ENCODE assay signal across 27 cellular contexts in genomic region chr7:80313716-80314115, GRCh38.
"Had no signal": no experiment of that assay in that cellular context is flagged by ENCODE, and none has a peak within 500 bp of the region (broad histone marks: within the 10 kb centered on the region; RNA-seq: fewer than 3 reads in every experiment).

No MANE protein-coding gene starts in this region.

- DNase-seq: naive thymus-derived CD4-positive, alpha-beta T cell; natural killer cell; nucleus accumbens; pancreas; retina; right lobe of liver; sigmoid colon; small intestine; stimulated activated CD4-positive, alpha-beta T cell treated with anti-CD3 and anti-CD28 coated beads, Interleukin-15, amount 100 ng/mL, for 24 hours; stimulated activated CD4-positive, alpha-beta T cell treated with anti-CD3 and anti-CD28 coated beads, Interleukin-2, amount 100 ng/mL, for 24 hours; stimulated activated CD4-positive, alpha-beta T cell treated with anti-CD3 and anti-CD28 coated beads, Interleukin-2, amount 100 ng/mL, for 48 hours; stimulated activated CD4-positive, alpha-beta T cell treated with anti-CD3 and anti-CD28 coated beads, Interleukin-4, amount 100 ng/mL, for 24 hours; stimulated activated naive B cell treated with anti-CD40 and anti-IgM and Interleukin-4, amounts not matched to agents 10 μg/mL and 1 μg/mL and 100 μg/mL, for 72 hours; stimulated activated naive CD4-positive, alpha-beta T cell treated with Interleukin-2 at 50 U/mL for 16 hours; stomach; tibial artery; transverse colon; upper lobe of right lung; uterus had no signal

- H3K9me3 ChIP-seq: neutrophil, pancreas, prostate gland, right atrium auricular region, right lobe of liver, sigmoid colon, stomach, thoracic aorta, tibial artery, transverse colon, upper lobe of right lung, uterus had no signal

- H3K27me3 ChIP-seq: neutrophil, pancreas, right atrium auricular region, right lobe of liver, sigmoid colon, stomach, tibial artery, transverse colon, upper lobe of right lung, uterus had no signal

- H3K36me3 ChIP-seq: neutrophil, pancreas, prostate gland, right atrium auricular region, right lobe of liver, sigmoid colon, stomach, thoracic aorta, tibial artery, transverse colon, upper lobe of right lung, uterus had no signal

- H3K27me3 Mint-ChIP-seq: naive thymus-derived CD4-positive, alpha-beta T cell; stimulated activated naive B cell treated with anti-CD40 and anti-IgM and Interleukin-4, amounts not matched to agents 10 μg/mL and 1 μg/mL and 100 μg/mL, for 72 hours had no signal

- H3K4me3 ChIP-seq: pancreas, prostate gland, right atrium auricular region, right lobe of liver, sigmoid colon, stomach, thoracic aorta, tibial artery, transverse colon, upper lobe of right lung, uterus had no signal

- H3K27ac ChIP-seq: neutrophil, pancreas, prostate gland, right atrium auricular region, right lobe of liver, sigmoid colon, stomach, thoracic aorta, tibial artery, transverse colon, upper lobe of right lung, uterus had no signal

- H3K9me3 Mint-ChIP-seq: nephron had no signal

- H3K4me1 ChIP-seq: pancreas, prostate gland, right atrium auricular region, right lobe of liver, upper lobe of right lung, uterus had no signal

- H3K4me3 Mint-ChIP-seq: naive thymus-derived CD4-positive, alpha-beta T cell; natural killer cell; nephron; stimulated activated effector memory CD8-positive, alpha-beta T cell treated with anti-CD3 and anti-CD28 coated beads, Interleukin-12 subunit alpha, Interleukin-12 subunit beta, amount 100 ng/mL, for 72 hours; stimulated activated naive B cell treated with anti-CD40 and anti-IgM and Interleukin-4, amounts not matched to agents 10 μg/mL and 1 μg/mL and 100 μg/mL, for 72 hours; stimulated activated naive CD8-positive, alpha-beta T cell treated with anti-CD3 and anti-CD28 coated beads, Interleukin-15, Interleukin-2, amounts not matched to agents 100 ng/mL and 50 ng/mL, for 24 hours; type B pancreatic cell had no signal

- H3K27ac Mint-ChIP-seq: natural killer cell; nephron; stimulated activated effector memory CD8-positive, alpha-beta T cell treated with anti-CD3 and anti-CD28 coated beads, Interleukin-12 subunit alpha, Interleukin-12 subunit beta, amount 100 ng/mL, for 72 hours; stimulated activated naive B cell treated with anti-CD40 and anti-IgM and Interleukin-4, amounts not matched to agents 10 μg/mL and 1 μg/mL and 100 μg/mL, for 72 hours; stimulated activated naive CD8-positive, alpha-beta T cell treated with anti-CD3 and anti-CD28 coated beads, Interleukin-15, Interleukin-2, amounts not matched to agents 100 ng/mL and 50 ng/mL, for 24 hours; type B pancreatic cell had no signal

- ATAC-seq: naive thymus-derived CD4-positive, alpha-beta T cell; natural killer cell; pancreas; right lobe of liver; stimulated activated effector memory CD8-positive, alpha-beta T cell treated with anti-CD3 and anti-CD28 coated beads, Interleukin-12 subunit alpha, Interleukin-12 subunit beta, amount 100 ng/mL, for 72 hours; stimulated activated naive B cell treated with anti-CD40 and anti-IgM and Interleukin-4, amounts not matched to agents 10 μg/mL and 1 μg/mL and 100 μg/mL, for 72 hours; upper lobe of right lung had no signal

- H3K36me3 Mint-ChIP-seq: naive thymus-derived CD4-positive, alpha-beta T cell; natural killer cell; stimulated activated effector memory CD8-positive, alpha-beta T cell treated with anti-CD3 and anti-CD28 coated beads, Interleukin-12 subunit alpha, Interleukin-12 subunit beta, amount 100 ng/mL, for 72 hours; stimulated activated naive B cell treated with anti-CD40 and anti-IgM and Interleukin-4, amounts not matched to agents 10 μg/mL and 1 μg/mL and 100 μg/mL, for 72 hours; type B pancreatic cell had no signal

- H3K4me1 Mint-ChIP-seq: stimulated activated effector memory CD8-positive, alpha-beta T cell treated with anti-CD3 and anti-CD28 coated beads, Interleukin-12 subunit alpha, Interleukin-12 subunit beta, amount 100 ng/mL, for 72 hours; stimulated activated naive B cell treated with anti-CD40 and anti-IgM and Interleukin-4, amounts not matched to agents 10 μg/mL and 1 μg/mL and 100 μg/mL, for 72 hours had no signal
